In genomic region chr7:119436882-119437281, GRCh38 we compare ENCODE assay signal across 22 cellular contexts.
"Had no signal": no experiment of that assay in that cellular context is flagged by ENCODE, and none has a peak within 500 bp of the region (broad histone marks: within the 10 kb centered on the region; RNA-seq: fewer than 3 reads in every experiment).

No MANE protein-coding gene starts in this region.

- H3K27me3 ChIP-seq: esophagus muscularis mucosa, neural progenitor cell, spleen, tibial nerve had no signal

- ATAC-seq: activated naive CD4-positive, alpha-beta T cell treated with anti-CD3 and anti-CD28 coated beads, Interleukin-2, amount 50 U/mL, for 72 hours; activated T-cell treated with anti-CD3 and anti-CD28 coated beads, Interleukin-2, amount 50 U/mL, for 72 hours; natural killer cell; right cardiac atrium had no signal

- H3K27ac ChIP-seq: esophagus muscularis mucosa, left ventricle myocardium inferior, neural progenitor cell, spleen, tibial nerve, VCaP had no signal

- DNase-seq: activated CD4-positive, alpha-beta T cell treated with anti-CD3 and anti-CD28 coated beads for 4 hours; activated CD4-positive, alpha-beta T cell treated with anti-CD3 and anti-CD28 coated beads, Interleukin-2, amount 50 U/mL, for 4 hours; activated naive CD4-positive, alpha-beta T cell; activated T-cell treated with anti-CD3 and anti-CD28 coated beads for 4 hours; activated T-cell treated with anti-CD3 and anti-CD28 coated beads, Interleukin-2, amount 50 U/mL, for 72 hours; endodermal cell; foreskin melanocyte; left ventricle myocardium inferior; mesendoderm; natural killer cell; occipital lobe; right cardiac atrium; spleen; stimulated activated naive CD4-positive, alpha-beta T cell treated with Interleukin-2 at 50 U/mL for 16 hours had no signal

- H2AFZ ChIP-seq: neural progenitor cell had no signal

- H3K36me3 ChIP-seq: esophagus muscularis mucosa, left ventricle myocardium inferior, neural progenitor cell, spleen, tibial nerve had no signal

- H3K9ac ChIP-seq: neural progenitor cell had no signal

- H3K4me2 ChIP-seq: neural progenitor cell had no signal

- H3K4me1 ChIP-seq: esophagus muscularis mucosa, left ventricle myocardium inferior, neural progenitor cell, spleen, tibial nerve had no signal

- H3K4me3 ChIP-seq: esophagus muscularis mucosa, left ventricle myocardium inferior, lung, neural progenitor cell, spleen, tibial nerve had no signal

- H3K9me3 ChIP-seq: esophagus muscularis mucosa, tibial nerve had no signal

- FAIRE-seq: bronchial epithelial cell, islet of Langerhans had no signal
